ENCODE assay signal across 1 cellular context in genomic region chr19:27792576-27793127, GRCh38.
TF ChIP-seq lines count a peak whose summit lies in the region.

No MANE protein-coding gene starts in this region.

TF ChIP-seq in H1, 55 proteins besides CTCF, POLR2A, EP300 and RAD21 (continued from another document):
- TF ChIP-seq CHD7 (IDR thresholded peaks at IDR 0.05; ENCODE audit: insufficient replicate concordance, low read length) = no peak
